38 cellular contexts compared by ENCODE assay signal in genomic region chr2:98327776-98328175, GRCh38. TPM values are rescaled to one million over a fixed set of nuclear protein-coding genes. Genes with fewer than 3 reads are reported as not detected.
"Had no signal": no experiment of that assay in that cellular context is flagged by ENCODE, and none has a peak within 500 bp of the region (broad histone marks: within the 10 kb centered on the region; RNA-seq: fewer than 3 reads in every experiment).

No MANE protein-coding gene starts in this region.

- H3K36me3 ChIP-seq: adrenal gland, ascending aorta, brain microvascular endothelial cell, breast epithelium, cardiac muscle cell had no signal

- H3K4me1 ChIP-seq: adrenal gland, ascending aorta, body of pancreas, breast epithelium had no signal

- H3K9me3 ChIP-seq: body of pancreas had no signal

- H3K4me3 ChIP-seq: adrenal gland, ascending aorta, body of pancreas, breast epithelium, cardiac muscle cell had no signal

- DNase-seq: activated effector memory CD4-positive, alpha-beta T cell treated with anti-CD3 and anti-CD28 coated beads, Interleukin-2, amount 50 U/mL, for 16 hours; activated effector memory CD4-positive, alpha-beta T cell treated with Interleukin-2 at 50 U/mL for 16 hours; activated gamma-delta T cell; activated gamma-delta T cell treated with Interleukin-2 at 50 U/mL for 16 hours; activated naive CD4-positive, alpha-beta T cell; activated naive CD4-positive, alpha-beta T cell treated with anti-CD3 and anti-CD28 coated beads for 36 hours; activated naive CD4-positive, alpha-beta T cell treated with anti-CD3 and anti-CD28 coated beads, Interleukin-2, amount 10 ng/mL, durations not matched to agents 7 days and 5 days; activated naive CD4-positive, alpha-beta T cell treated with anti-CD3 and anti-CD28 coated beads, Interleukin-2, amount 50 U/mL, for 16 hours; activated naive CD4-positive, alpha-beta T cell treated with Interleukin-2 at 50 U/mL for 16 hours; activated naive CD8-positive, alpha-beta T cell treated with anti-CD3 and anti-CD28 coated beads for 36 hours; activated naive CD8-positive, alpha-beta T cell treated with anti-CD3 and anti-CD28 coated beads, Interleukin-2, amount 10 ng/mL, durations not matched to agents 7 days and 5 days; activated naive CD8-positive, alpha-beta T cell treated with anti-CD3 and anti-CD28 coated beads, Interleukin-2, amount 50 U/mL, for 24 hours; activated T-cell treated with anti-CD3 and anti-CD28 coated beads, Interleukin-2, amount 50 U/mL, for 1 hour; activated T-cell treated with anti-CD3 and anti-CD28 coated beads, Interleukin-2, amount 50 U/mL, for 24 hours; activated T-cell treated with anti-CD3 and anti-CD28 coated beads, Interleukin-2, amount 50 U/mL, for 4 hours; activated T-cell treated with anti-CD3 and anti-CD28 coated beads, Interleukin-2, amount 50 U/mL, for 48 hours; activated T-cell treated with anti-CD3 and anti-CD28 coated beads, Interleukin-2, amount 50 U/mL, for 72 hours; adrenal gland; amniotic stem cell; amygdala; anterior cingulate cortex; aorta; body of pancreas; brain microvascular endothelial cell; caudate nucleus; central memory CD4-positive, alpha-beta T cell; cerebellar nuclear complex had no signal

- ATAC-seq: activated naive CD4-positive, alpha-beta T cell treated with anti-CD3 and anti-CD28 coated beads, Interleukin-2, amount 50 U/mL, for 72 hours; activated naive CD8-positive, alpha-beta T cell treated with anti-CD3 and anti-CD28 coated beads, Interleukin-2, amount 50 U/mL, for 24 hours; activated T-cell treated with anti-CD3 and anti-CD28 coated beads, Interleukin-2, amount 50 U/mL, for 4 hours; activated T-cell treated with anti-CD3 and anti-CD28 coated beads, Interleukin-2, amount 50 U/mL, for 72 hours; activated T-helper 17 cell treated with anti-CD3 and anti-CD28 coated beads, Interleukin-2, amount 50 U/mL, for 72 hours; body of pancreas had no signal

- H3K27ac ChIP-seq: adrenal gland, ascending aorta, body of pancreas, brain microvascular endothelial cell, breast epithelium, cardiac muscle cell had no signal

- H3K27me3 ChIP-seq: adrenal gland, ascending aorta, body of pancreas, brain microvascular endothelial cell, breast epithelium, cardiac muscle cell had no signal

RNA-seq across cellular contexts. Expression of gene CNGA3, which starts 18.5 kb away (rescaled TPM):
- total RNA-seq: activated naive CD4-positive, alpha-beta T cell treated with anti-CD3 and anti-CD28 coated beads for 36 hours; activated naive CD4-positive, alpha-beta T cell treated with anti-CD3 and anti-CD28 coated beads, Interleukin-2, amount 50 U/mL, for 72 hours; activated naive CD8-positive, alpha-beta T cell treated with anti-CD3 and anti-CD28 coated beads for 36 hours; activated naive CD8-positive, alpha-beta T cell treated with anti-CD3 and anti-CD28 coated beads, Interleukin-2, amount 10 ng/mL, durations not matched to agents 7 days and 5 days; activated T-cell treated with anti-CD3 and anti-CD28 coated beads, Interleukin-2, amount 50 U/mL, for 4 hours; activated T-cell treated with anti-CD3 and anti-CD28 coated beads, Interleukin-2, amount 50 U/mL, for 72 hours; activated T-helper 1 cell treated with anti-CD3 and anti-CD28 coated beads, Interleukin-12 subunit alpha, Interleukin-12 subunit beta, Interleukin-2, Interleukin-4 antibody, amounts not matched to agents 30 ng/mL and 10 ng/mL and 1 ng/mL, durations not matched to agents 14 hours and 24 hours and 36 hours; activated T-helper 17 cell treated with anti-CD3 and anti-CD28 coated beads, Interleukin-2, amount 50 U/mL, for 72 hours; activated T-helper 2 cell treated with anti-CD3 and anti-CD28 coated beads, Interferon-gamma antibody, Interleukin-2, Interleukin-4, amounts not matched to agents 10 μg/mL and 5 μg/mL and 100 μg/mL, durations not matched to agents 14 hours and 24 hours and 36 hours; aorta; ascending aorta; astrocyte; bronchial epithelial cell; cardiac muscle cell; cardiac septum; chondrocyte had no signal
